ENCODE assay signal across 18 cellular contexts in the genomic region with DNA sequence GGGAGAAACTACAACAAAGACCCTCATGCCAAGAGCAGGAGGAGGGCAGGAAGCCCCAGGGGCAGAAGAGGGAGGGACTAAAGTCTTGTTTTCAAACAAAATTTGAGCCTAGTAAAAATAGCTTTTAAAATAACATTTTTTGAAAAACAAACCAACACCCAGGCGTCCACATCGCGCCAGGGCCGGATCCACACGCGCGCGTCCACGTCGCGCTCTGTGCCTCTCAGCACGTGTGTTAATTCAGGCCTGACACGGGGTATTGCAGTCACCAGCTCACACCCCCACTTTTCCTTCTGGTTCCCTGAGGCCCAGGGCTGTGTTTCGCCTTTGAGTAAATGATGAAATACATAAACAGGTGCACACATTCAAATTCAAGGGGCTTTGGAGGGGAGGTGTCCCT.
DNase-seq lines count a peak whose midpoint lies in the region; ATAC-seq and TF ChIP-seq lines count a peak whose summit lies in the region.
"Had no signal": no experiment of that assay in that cellular context is flagged by ENCODE, and none has a peak within 500 bp of the region (broad histone marks: within the 10 kb centered on the region; RNA-seq: fewer than 3 reads in every experiment).

No MANE protein-coding gene starts in this region.

- H3K36me3 Mint-ChIP-seq in H9 (ENCODE audit: insufficient read depth in 1 of 3, low read depth in 3 of 3) (no peaks in the 10 kb centered on the region; a peak in 1 of 7 replicates), neural crest cell (ENCODE audit: low read depth) (no peaks in the 10 kb centered on the region)

- H2BK12ac ChIP-seq in H9 (ENCODE audit: insufficient read length, low read depth, low read length) = no peak overlapping the region

- H2AFZ ChIP-seq in H9 (ENCODE audit: low read length) = no peak overlapping the region
- H2AFZ ChIP-seq: GM23248 had no signal

- H3K9ac ChIP-seq in BLaER1 treated with 17β-estradiol and CSF1 and Interleukin-3, amounts not matched to agents 10 nM and 100 nM = peak overlapping the region in 1 of 11 experiments; percentile 14; a peak in 1 of 22 replicates
- H3K9ac ChIP-seq in H9 (ENCODE audit: extremely low read depth, insufficient read length, low read length) = no peak overlapping the region
- H3K9ac ChIP-seq: GM23248 had no signal

- H3K4me1 Mint-ChIP-seq in H9 (peaks cover 9 to 14% of the 10 kb centered on the region in 2 experiments), neural crest cell (peaks cover 12% of the 10 kb centered on the region)

- no peak overlapping the region for H4K5ac ChIP-seq in H9 (ENCODE audit: insufficient read length, low read depth, low read length)

- no peaks in the 10 kb centered on the region for H3K27me3 ChIP-seq in BLaER1 treated with 17β-estradiol and CSF1 and Interleukin-3, amounts not matched to agents 10 nM and 100 nM
- H3K27me3 ChIP-seq in H9 (ENCODE audit: insufficient read depth, low read length) = no peaks in the 10 kb centered on the region

- no peak overlapping the region for H2BK20ac ChIP-seq in H9 (ENCODE audit: low read depth, low read length, poor library complexity, severe bottlenecking)

- H3K27ac Mint-ChIP-seq in H9 = peak overlapping the region in 2 of 3 experiments; percentile 45 to 83; a peak in 2 of 7 replicates
- peak overlapping the region; percentile 92 for H3K27ac Mint-ChIP-seq in neural crest cell (ENCODE audit: unreplicated experiment)
- H3K27ac Mint-ChIP-seq: CD4-positive, alpha-beta T cell; HFFc6 had no signal

- H3K4me3 ChIP-seq in BLaER1 treated with 17β-estradiol and CSF1 and Interleukin-3, amounts not matched to agents 10 nM and 100 nM = no peak overlapping the region
- H3K4me3 ChIP-seq: GM12878, GM23248 had no signal

- H3K4ac ChIP-seq in H9 (ENCODE audit: low read depth, low read length) = no peak overlapping the region

- DNase-seq in H9 = no peak
- DNase-seq in neural crest cell (ENCODE audit: low read depth, low spot score) = no peak
- no peak for DNase-seq in sciatic nerve (ENCODE audit: low spot score)
- DNase-seq in T-helper 2 cell = no peak
- DNase-seq in stimulated activated CD8-positive, alpha-beta memory T cell treated with anti-CD3 and anti-CD28 coated beads, Interleukin-4, amount 100 ng/mL, for 48 hours = no peak
- DNase-seq: 8988T; C1 segment of cervical spinal cord; Caco-2; CD4-positive, alpha-beta T cell; DMS153; DMS79; GM23248; HFFc6; KG1 had no signal

- ATAC-seq in sciatic nerve = peak; percentile 42
- no peak for ATAC-seq in HG03196 (IDR thresholded peaks at IDR 0.05; ENCODE audit: unreplicated experiment)
- ATAC-seq: GM12878, HCT116 had no signal

- no peak overlapping the region for H4K8ac ChIP-seq in H9 (replicated peaks; ENCODE audit: insufficient read length, low read depth, low read length)

- H3K9me3 Mint-ChIP-seq in H9 (no peaks in the 10 kb centered on the region), neural crest cell (no peaks in the 10 kb centered on the region)
- H3K9me3 Mint-ChIP-seq: CD4-positive, alpha-beta T cell had no signal

- no peak overlapping the region for H3K23ac ChIP-seq in H9 (ENCODE audit: insufficient read length, low read depth, low read length)

- no peaks in the 10 kb centered on the region; a peak in 1 of 22 replicates for H4K20me1 ChIP-seq in BLaER1 treated with 17β-estradiol and CSF1 and Interleukin-3, amounts not matched to agents 10 nM and 100 nM
- no peaks in the 10 kb centered on the region for H4K20me1 ChIP-seq in H9 (ENCODE audit: control insufficient read depth, insufficient read depth, insufficient read length)

- H2BK120ac ChIP-seq in H9 (ENCODE audit: low read depth, low read length, poor library complexity, severe bottlenecking) = no peak overlapping the region

- H3K9me3 ChIP-seq in BLaER1 treated with 17β-estradiol and CSF1 and Interleukin-3, amounts not matched to agents 10 nM and 100 nM (replicated peaks in 1 of 11) = peaks cover 0 to 25% (median 9%) of the 10 kb centered on the region in 11 experiments; a peak in 11 of 22 replicates
- no peaks in the 10 kb centered on the region for H3K9me3 ChIP-seq in H9 (ENCODE audit: control insufficient read depth, low read depth, low read length)

- peak overlapping the region in 3 of 11 experiments; percentile 28 to 47 (median 33); a peak in 6 of 22 replicates for H3K27ac ChIP-seq in BLaER1 treated with 17β-estradiol and CSF1 and Interleukin-3, amounts not matched to agents 10 nM and 100 nM
- no peak overlapping the region for H3K27ac ChIP-seq in H9 (ENCODE audit: insufficient read length, low read depth, low read length)
- H3K27ac ChIP-seq: GM23248 had no signal

- peak overlapping the region in 8 of 11 experiments; percentile 37 to 78 (median 68); a peak in 16 of 22 replicates for H3K4me2 ChIP-seq in BLaER1 treated with 17β-estradiol and CSF1 and Interleukin-3, amounts not matched to agents 10 nM and 100 nM
- no peak overlapping the region for H3K4me2 ChIP-seq in H9 (ENCODE audit: insufficient read depth, insufficient read length, low read length)

- no peak overlapping the region for H3K14ac ChIP-seq in H9 (ENCODE audit: insufficient read depth, low read length)

- no peaks in the 10 kb centered on the region for H3K79me1 ChIP-seq in H9 (ENCODE audit: insufficient read depth, low read depth, low read length, poor library complexity, severe bottlenecking)

- H2AK5ac ChIP-seq in H9 (ENCODE audit: insufficient read length, low read length) = no peak overlapping the region

- H3K79me2 ChIP-seq in H9 (ENCODE audit: insufficient read depth, low read length) = no peaks in the 10 kb centered on the region

- no peaks in the 10 kb centered on the region for H3K23me2 ChIP-seq in H9 (ENCODE audit: insufficient read length, low read depth, low read length, poor library complexity, severe bottlenecking)

- H3K56ac ChIP-seq in H9 (ENCODE audit: insufficient read length, low read depth, low read length) = no peak overlapping the region

- peaks cover 0 to 72% (median 67%) of the 10 kb centered on the region in 10 experiments; a peak in 17 of 20 replicates for H3K4me1 ChIP-seq in BLaER1 treated with 17β-estradiol and CSF1 and Interleukin-3, amounts not matched to agents 10 nM and 100 nM
- H3K4me1 ChIP-seq in H9 (ENCODE audit: insufficient read depth, low read length) = no peaks in the 10 kb centered on the region
- H3K4me1 ChIP-seq: Caco-2 had no signal

- H3K4me3 Mint-ChIP-seq in H9 (no peak overlapping the region), neural crest cell (no peak overlapping the region)
- H3K4me3 Mint-ChIP-seq: CD4-positive, alpha-beta T cell; HFFc6 had no signal

- H3T11ph ChIP-seq in H9 (ENCODE audit: low read length) = no peak overlapping the region

- H4K91ac ChIP-seq in H9 (ENCODE audit: insufficient read length, low read depth, low read length) = no peak overlapping the region

- no peaks in the 10 kb centered on the region; the same call in 1 of the 2 replicates for H3K27me3 Mint-ChIP-seq in H9 (ENCODE audit: low read depth)
- no peaks in the 10 kb centered on the region for H3K27me3 Mint-ChIP-seq in neural crest cell (ENCODE audit: low read depth)
- H3K27me3 Mint-ChIP-seq: CD4-positive, alpha-beta T cell had no signal

- intact Hi-C loops in sciatic nerve (cut with DNase I) = no loop called here

- H2BK15ac ChIP-seq in H9 (ENCODE audit: low read depth, low read length) = no peak overlapping the region

- TF ChIP-seq CTCF in H9 (conservative IDR thresholded peaks at IDR 0.05) (no peak), neural crest cell (conservative IDR thresholded peaks at IDR 0.05) (no peak)

- WGBS in H9 (ENCODE audit: extremely low coverage, insufficient read length, low lambda C conversion rate) = no CpG with 5 or more reads among the region's 14 CpGs

- no peak overlapping the region for H2BK5ac ChIP-seq in H9 (ENCODE audit: insufficient read length, low read length)

- H3K18ac ChIP-seq in H9 (ENCODE audit: insufficient read length, low read depth, low read length) = no peak overlapping the region

- peaks cover 0 to 31% (median 2%) of the 10 kb centered on the region in 11 experiments; a peak in 9 of 22 replicates for H3K36me3 ChIP-seq in BLaER1 treated with 17β-estradiol and CSF1 and Interleukin-3, amounts not matched to agents 10 nM and 100 nM
